30 cellular contexts compared by ENCODE assay signal in the genomic region with DNA sequence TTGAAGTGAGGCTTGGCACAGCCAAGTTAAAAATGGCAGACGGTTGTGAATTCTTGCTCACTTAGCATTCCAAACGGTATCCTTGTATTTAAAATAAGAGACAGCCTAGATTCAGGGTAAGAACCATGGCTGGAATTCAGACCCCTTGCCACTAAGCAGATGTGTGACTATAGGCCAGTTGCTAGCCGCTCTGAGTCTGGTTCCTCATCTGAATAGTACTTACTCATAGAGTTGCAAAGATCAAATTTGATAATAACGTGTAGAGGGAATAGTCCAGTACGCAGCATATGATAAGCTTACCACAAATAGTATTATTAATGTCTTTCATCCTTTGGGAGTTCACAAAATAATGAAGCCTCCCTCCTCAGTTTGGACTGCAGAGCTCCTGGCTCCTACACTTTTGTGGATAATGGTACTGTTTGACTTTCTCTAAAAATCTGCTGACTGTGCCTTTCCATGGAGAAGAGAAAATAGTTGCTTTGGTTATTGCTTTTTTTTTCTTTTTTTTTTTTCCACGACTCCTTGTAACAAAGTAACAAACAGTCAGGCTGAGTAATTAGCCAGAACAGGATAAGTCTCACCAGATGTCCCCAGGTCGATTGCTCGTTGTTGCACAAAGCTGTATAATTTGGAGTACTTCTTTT. TPM values are rescaled to one million over a fixed set of nuclear protein-coding genes. Genes with fewer than 3 reads are reported as not detected.
DNase-seq lines count a peak whose midpoint lies in the region; ATAC-seq, FAIRE-seq and TF ChIP-seq lines count a peak whose summit lies in the region.
"Had no signal": no experiment of that assay in that cellular context is flagged by ENCODE, and none has a peak within 500 bp of the region (broad histone marks: within the 10 kb centered on the region; RNA-seq: fewer than 3 reads in every experiment).

No MANE protein-coding gene starts in this region.

- H3K36me3 ChIP-seq in left ventricle myocardium inferior: no peaks in the 10 kb centered on the region
- H3K36me3 ChIP-seq: BE2C had no signal

- ATAC-seq in Right ventricle myocardium superior (ENCODE audit: poor library complexity) (no peak), GM21723 (IDR thresholded peaks at IDR 0.05; ENCODE audit: unreplicated experiment) (no peak), GM19452 (IDR thresholded peaks at IDR 0.05; ENCODE audit: unreplicated experiment) (no peak)

- no peaks in the 10 kb centered on the region for H3K27me3 ChIP-seq in left ventricle myocardium inferior (ENCODE audit: low read depth)
- H3K27me3 ChIP-seq: BE2C had no signal

- peak overlapping the region; percentile 87 to 97 (median 92) for H3K27ac Mint-ChIP-seq in nephron
- H3K27ac Mint-ChIP-seq: CD8-positive, alpha-beta memory T cell; IgD-negative memory B cell had no signal

- H3K9me3 ChIP-seq in left ventricle myocardium inferior (replicated peaks): no peaks in the 10 kb centered on the region
- H3K9me3 ChIP-seq: BE2C had no signal

- FAIRE-seq in endometrium (lab: Jason Lieb, UNC): peak; percentile 96
- FAIRE-seq: GM12891, GM19239 had no signal

- H3K4me1 Mint-ChIP-seq in nephron: peaks cover 34% of the 10 kb centered on the region
- H3K4me1 Mint-ChIP-seq: CD14-positive monocyte; CD8-positive, alpha-beta memory T cell; IgD-negative memory B cell had no signal

- peaks cover 49% of the 10 kb centered on the region for H3K4me1 ChIP-seq in left ventricle myocardium inferior

- intact Hi-C loops in left ventricle myocardium inferior (cut with micrococcal nuclease): no loop called here
- intact Hi-C loops in Right ventricle myocardium superior (cut with DNase I): no loop called here

- H3K9me3 Mint-ChIP-seq in nephron: no peaks in the 10 kb centered on the region
- H3K9me3 Mint-ChIP-seq: CD14-positive monocyte; CD8-positive, alpha-beta memory T cell; IgD-negative memory B cell had no signal

- TF ChIP-seq CTCF in left ventricle myocardium inferior (IDR thresholded peaks at IDR 0.05; ENCODE audit: borderline replicate concordance) (no peak), nephron (IDR thresholded peaks at IDR 0.05; ENCODE audit: unreplicated experiment in 3 of 3) (no peak)

- DNase-seq in left ventricle myocardium inferior (no peak), Right ventricle myocardium superior (no peak), D341Med (ENCODE audit: low spot score) (no peak)
- no peak for DNase-seq in activated CD4-positive, alpha-beta T cell treated with anti-CD3 and anti-CD28 coated beads, Interleukin-2, amount 50 U/mL, for 1 hour
- DNase-seq: ACHN; BE2C; CD8-positive, alpha-beta memory T cell; DMS79 treated with DMSO at 0.1 percent for 48 hours; GF-D8; GOT3; HCEC 1CT; NCI-H1092; NCI-H1417 treated with DMSO at 0.1 percent for 48 hours; NCI-H1694 treated with DMSO at 0.1 percent for 48 hours; NCI-H2081; NCI-H2227 treated with DMSO at 0.1 percent for 48 hours; NCI-H526 treated with DMSO at 0.1 percent for 48 hours; RPMI8226; SIG-M5 had no signal

- no peak overlapping the region for H3K4me3 Mint-ChIP-seq in nephron
- H3K4me3 Mint-ChIP-seq: CD14-positive monocyte; CD8-positive, alpha-beta memory T cell; IgD-negative memory B cell had no signal

- H3K4me3 ChIP-seq in left ventricle myocardium inferior: no peak overlapping the region
- H3K4me3 ChIP-seq: SK-N-MC had no signal

- H3K27ac ChIP-seq in left ventricle myocardium inferior (replicated peaks): peak overlapping the region; percentile 62
- H3K27ac ChIP-seq: 22Rv1, SK-N-MC had no signal

- H3K36me3 Mint-ChIP-seq in nephron (ENCODE audit: low read depth): no peaks in the 10 kb centered on the region
- H3K36me3 Mint-ChIP-seq: CD14-positive monocyte; CD8-positive, alpha-beta memory T cell had no signal

- H3K27me3 Mint-ChIP-seq in nephron (ENCODE audit: low read depth): no peaks in the 10 kb centered on the region

RNA-seq across cellular contexts. Expression of a gene that starts 51.4 kb away (rescaled TPM):
- total RNA-seq in left ventricle myocardium inferior (59.9 TPM), Right ventricle myocardium superior (42.7 TPM)
- total RNA-seq: CD8-positive, alpha-beta memory T cell; NCI-H460 had no signal
